8 cellular contexts compared by ENCODE assay signal in genomic region chr17:74190154-74190553, GRCh38. TPM values are rescaled to one million over a fixed set of nuclear protein-coding genes. Genes with fewer than 3 reads are reported as not detected.
A peak's percentile ranks its signal among the peaks of the same experiment; 100 is the strongest.
DNase-seq lines count a peak whose midpoint lies in the region; ATAC-seq, FAIRE-seq and TF ChIP-seq lines count a peak whose summit lies in the region.

No MANE protein-coding gene starts in this region.

- ATAC-seq in GM21515 (IDR thresholded peaks at IDR 0.05; ENCODE audit: unreplicated experiment), result no peak
- ATAC-seq in HG02884 (IDR thresholded peaks at IDR 0.05; ENCODE audit: unreplicated experiment), result no peak

- H3K4me3 ChIP-seq in neuronal stem cell (ENCODE audit: low read length in 2 of 2), result no peak overlapping the region

- no CpG with 5 or more reads among the region's 2 CpGs for WGBS in neuronal stem cell (ENCODE audit: extremely low coverage in 2 of 2, insufficient read length in 2 of 2, insufficient replicate concordance in 1 of 2), 2 donors

- no peak overlapping the region for H3K9ac ChIP-seq in neuronal stem cell (ENCODE audit: low read depth, low read length, poor library complexity)

- H3K27ac ChIP-seq in neuronal stem cell (replicated peaks; ENCODE audit: low read length), result no peak overlapping the region

- H3K18ac ChIP-seq in neuronal stem cell (ENCODE audit: low read length), result no peak overlapping the region

- H3K23ac ChIP-seq in neuronal stem cell (ENCODE audit: low read depth, low read length, poor library complexity), result no peak overlapping the region

- H2BK12ac ChIP-seq in neuronal stem cell (ENCODE audit: low read length), result no peak overlapping the region

- no peak overlapping the region for H2AK5ac ChIP-seq in neuronal stem cell (ENCODE audit: low read depth, low read length)

- FAIRE-seq in H54 (lab: Jason Lieb, UNC), result no peak

- no peak overlapping the region for H3K4me2 ChIP-seq in neuronal stem cell (ENCODE audit: insufficient read depth, low read length, poor library complexity, severe bottlenecking)

- peaks cover 0 to 21% (median 2%) of the 10 kb centered on the region in 3 experiments for H3K27me3 ChIP-seq in neuronal stem cell (ENCODE audit: control insufficient read depth in 3 of 3, insufficient read depth in 3 of 3, low read depth in 1 of 3, low read length in 3 of 3)

- H3K4ac ChIP-seq in neuronal stem cell (ENCODE audit: low read length), result no peak overlapping the region

- no peak overlapping the region for H2BK15ac ChIP-seq in neuronal stem cell (ENCODE audit: low read length)

- no peak overlapping the region for H3K14ac ChIP-seq in neuronal stem cell (ENCODE audit: low read length)

- H3K9me3 ChIP-seq in neuronal stem cell (replicated peaks in 1 of 2; ENCODE audit: control insufficient read depth in 2 of 2, insufficient read depth in 1 of 2, low read depth in 1 of 2, low read length in 2 of 2), result peaks cover 0 to 5% of the 10 kb centered on the region in 2 donors

- no peak overlapping the region for H2BK5ac ChIP-seq in neuronal stem cell (ENCODE audit: low read length)

- no peak overlapping the region for H2BK120ac ChIP-seq in neuronal stem cell (ENCODE audit: low read depth, low read length)

- no peak for TF ChIP-seq POLR2A in H54 (IDR thresholded peaks at IDR 0.05; ENCODE audit: low read depth, low read length)

- peak; percentile 72 for DNase-seq in Daoy (ENCODE audit: low read depth)
- peak; percentile 67 for DNase-seq in H54 (ENCODE audit: insufficient read length, low spot score)
- peak; percentile 78 to 80 for DNase-seq in NCI-H526 (lab: John Stamatoyannopoulos, UW)
- peak; percentile 84 for DNase-seq in cerebellum (ENCODE audit: low spot score)
- DNase-seq in neuronal stem cell (ENCODE audit: low spot score), result no peak
- no peak for DNase-seq in T1000 (lab: John Stamatoyannopoulos, UW)

- no peak overlapping the region for H4K91ac ChIP-seq in neuronal stem cell (ENCODE audit: low read depth, low read length, poor library complexity)

- H4K8ac ChIP-seq in neuronal stem cell (ENCODE audit: low read depth, low read length), result no peak overlapping the region

- peaks cover 0 to 11% of the 10 kb centered on the region in 2 donors for H3K4me1 ChIP-seq in neuronal stem cell (ENCODE audit: control insufficient read depth in 2 of 2, insufficient read depth in 1 of 2, low read depth in 1 of 2, low read length in 2 of 2)

- H3K36me3 ChIP-seq in neuronal stem cell (replicated peaks in 1 of 2; ENCODE audit: control insufficient read depth in 2 of 2, insufficient read depth in 2 of 2, low read length in 2 of 2), result no peaks in the 10 kb centered on the region

- H3K79me1 ChIP-seq in neuronal stem cell (ENCODE audit: low read depth, low read length), result no peaks in the 10 kb centered on the region

- H2AFZ ChIP-seq in neuronal stem cell (ENCODE audit: low read length), result peak overlapping the region; percentile 15

RNA-seq across cellular contexts. Expression of gene RPL38, which starts 13.3 kb away (rescaled TPM):
- total RNA-seq in Daoy (2014; rRNA removed; shearing (Covaris generic)), result 653 and 1,148 TPM in 2 replicates
- total RNA-seq in cerebellum, result 1,165 TPM
- 4,161 TPM for polyA plus RNA-seq in neuronal stem cell (2013, experiment 1 of 2)
- 4,332 TPM for polyA plus RNA-seq in neuronal stem cell (2013, experiment 2 of 2)

RNA-seq across cellular contexts. Expression of gene TTYH2, which starts 23.2 kb away (rescaled TPM):
- 2.9 and 17.6 TPM in 2 replicates for total RNA-seq in Daoy (2014; rRNA removed; shearing (Covaris generic))
- 14.4 TPM for total RNA-seq in cerebellum
- 1.3 TPM for polyA plus RNA-seq in neuronal stem cell (2013, experiment 1 of 2)
- polyA plus RNA-seq in neuronal stem cell (2013, experiment 2 of 2), result 1.1 TPM

Comparison
In these comparisons a context has a peak if more than half of its experiments do, and no peak if none do; other contexts are left out.
1. DNase-seq: peak in Daoy (single experiment), H54 (single experiment), NCI-H526 (2 of 2) and cerebellum (single experiment); none in neuronal stem cell (single experiment) and T1000 (single experiment).